Comparison of ENCODE assay signal across 9 cellular contexts in genomic region chr12:40622246-40622838, GRCh38.
A peak's percentile ranks its signal among the peaks of the same experiment; 100 is the strongest.
DNase-seq lines count a peak whose midpoint lies in the region; ATAC-seq, FAIRE-seq and TF ChIP-seq lines count a peak whose summit lies in the region.
"Had no signal": no experiment of that assay in that cellular context is flagged by ENCODE, and none has a peak within 500 bp of the region (broad histone marks: within the 10 kb centered on the region; RNA-seq: fewer than 3 reads in every experiment).

No MANE protein-coding gene starts in this region.

- FAIRE-seq in K562 (lab: Jason Lieb, UNC): no peak

- H3K27me3 ChIP-seq in K562 (ENCODE audit: control insufficient read depth in 2 of 2, insufficient read depth in 2 of 2, low read length in 2 of 2): no peaks in the 10 kb centered on the region

- H3K9me3 Mint-ChIP-seq in activated CD8-positive, alpha-beta memory T cell treated with anti-CD3 and anti-CD28 coated beads, Interleukin-2, amount 10 ng/mL, durations not matched to agents 7 days and 5 days (ENCODE audit: low read depth): no peaks in the 10 kb centered on the region
- H3K9me3 Mint-ChIP-seq in stimulated activated effector memory CD8-positive, alpha-beta T cell treated with anti-CD3 and anti-CD28 coated beads, Interleukin-12 subunit alpha, Interleukin-12 subunit beta, amount 100 ng/mL, for 72 hours: peaks cover 5% of the 10 kb centered on the region
- H3K9me3 Mint-ChIP-seq: stimulated activated naive CD8-positive, alpha-beta T cell treated with anti-CD3 and anti-CD28 coated beads, Interleukin-15, Interleukin-2, amounts not matched to agents 100 ng/mL and 50 ng/mL, for 24 hours had no signal

- H3K4me3 Mint-ChIP-seq in activated CD8-positive, alpha-beta memory T cell treated with anti-CD3 and anti-CD28 coated beads, Interleukin-2, amount 10 ng/mL, durations not matched to agents 7 days and 5 days: no peak overlapping the region
- no peak overlapping the region for H3K4me3 Mint-ChIP-seq in stimulated activated effector memory CD8-positive, alpha-beta T cell treated with anti-CD3 and anti-CD28 coated beads, Interleukin-12 subunit alpha, Interleukin-12 subunit beta, amount 100 ng/mL, for 72 hours
- H3K4me3 Mint-ChIP-seq: stimulated activated naive CD8-positive, alpha-beta T cell treated with anti-CD3 and anti-CD28 coated beads, Interleukin-15, Interleukin-2, amounts not matched to agents 100 ng/mL and 50 ng/mL, for 24 hours had no signal

- BruUV-seq in K562 (replicated peaks; lab: Mats Ljungman, UMichigan): no TSS peak

- peak in 2 of 3 experiments; percentile 43 to 46; a peak in 3 of 6 replicates for TF ChIP-seq CTCF in K562 (IDR thresholded peaks at IDR 0.05 in 2 of 3, conservative IDR thresholded peaks at IDR 0.05 in 1 of 3; ENCODE audit: insufficient read depth in 2 of 3, low read depth in 1 of 3, low read length in 3 of 3)

- WGBS in K562 (ENCODE audit: insufficient coverage, low coverage, missing lambda C conversion rate): 0% methylated on average over 3 of the region's 3 CpGs

- no peak overlapping the region for H3K4me3 ChIP-seq in K562

- no peaks in the 10 kb centered on the region for H3K9me3 ChIP-seq in K562 (replicated peaks; ENCODE audit: control insufficient read depth, insufficient read depth, low read depth, low read length)

- TF ChIP-seq POLR2A in K562 (conservative IDR thresholded peaks at IDR 0.05): no peak

- no peaks in the 10 kb centered on the region for H4K20me1 ChIP-seq in K562 (replicated peaks; ENCODE audit: control insufficient read depth, insufficient read depth, low read length)

- H2AFZ ChIP-seq in K562 (ENCODE audit: low read depth, low read length): no peak overlapping the region

- H3K79me2 ChIP-seq in K562 (ENCODE audit: control insufficient read depth, insufficient read depth, low read length): no peaks in the 10 kb centered on the region

- no peak overlapping the region for H3K27ac ChIP-seq in K562 (ENCODE audit: extremely low read depth, low read depth, low read length)

- CTCF ChIA-PET in activated CD8-positive, alpha-beta memory T cell treated with anti-CD3 and anti-CD28 coated beads, Interleukin-2, amount 10 ng/mL, durations not matched to agents 7 days and 5 days (lab: Charles Lee): interaction anchor here (0.8 kb wide), 1 partner anchor 10 kb away, joined by 3 read pairs; no protein-coding TSS in a partner anchor
- CTCF ChIA-PET in K562 (lab: Yijun Ruan, JAX; ENCODE audit: low intra/inter-chr PET ratio): no interaction called here

- no peak for TF ChIP-seq EP300 in K562 (IDR thresholded peaks at IDR 0.05; ENCODE audit: low read length)

- H3K36me3 Mint-ChIP-seq in activated CD8-positive, alpha-beta memory T cell treated with anti-CD3 and anti-CD28 coated beads, Interleukin-2, amount 10 ng/mL, durations not matched to agents 7 days and 5 days: no peaks in the 10 kb centered on the region
- no peaks in the 10 kb centered on the region for H3K36me3 Mint-ChIP-seq in stimulated activated effector memory CD8-positive, alpha-beta T cell treated with anti-CD3 and anti-CD28 coated beads, Interleukin-12 subunit alpha, Interleukin-12 subunit beta, amount 100 ng/mL, for 72 hours

- in situ Hi-C loops in K562 (cut with MboI): no loop called here

- no peak overlapping the region for H3K27ac Mint-ChIP-seq in activated CD8-positive, alpha-beta memory T cell treated with anti-CD3 and anti-CD28 coated beads, Interleukin-2, amount 10 ng/mL, durations not matched to agents 7 days and 5 days
- H3K27ac Mint-ChIP-seq in stimulated activated effector memory CD8-positive, alpha-beta T cell treated with anti-CD3 and anti-CD28 coated beads, Interleukin-12 subunit alpha, Interleukin-12 subunit beta, amount 100 ng/mL, for 72 hours: no peak overlapping the region
- H3K27ac Mint-ChIP-seq: stimulated activated naive CD8-positive, alpha-beta T cell treated with anti-CD3 and anti-CD28 coated beads, Interleukin-15, Interleukin-2, amounts not matched to agents 100 ng/mL and 50 ng/mL, for 24 hours had no signal

- no peaks in the 10 kb centered on the region for H3K4me1 ChIP-seq in K562 (replicated peaks in 1 of 2; ENCODE audit: control insufficient read depth in 2 of 2, insufficient read depth in 2 of 2, low read length in 2 of 2)

- no peaks in the 10 kb centered on the region for H3K9me1 ChIP-seq in K562 (ENCODE audit: control insufficient read depth, insufficient read depth, low read length)

- peak; percentile 24 to 56; a peak in 2 of 4 replicates for TF ChIP-seq RAD21 in K562 (CRISPR knock-in tag; conservative IDR thresholded peaks at IDR 0.05 in 1 of 2, IDR thresholded peaks at IDR 0.05 in 1 of 2)

- no peak overlapping the region for H3K4me2 ChIP-seq in K562 (ENCODE audit: insufficient read depth, low read length)

- POLR2A ChIA-PET in K562 (lab: Yijun Ruan, JAX): no interaction called here

- H3K4me1 Mint-ChIP-seq in activated CD8-positive, alpha-beta memory T cell treated with anti-CD3 and anti-CD28 coated beads, Interleukin-2, amount 10 ng/mL, durations not matched to agents 7 days and 5 days: no peaks in the 10 kb centered on the region
- H3K4me1 Mint-ChIP-seq in stimulated activated effector memory CD8-positive, alpha-beta T cell treated with anti-CD3 and anti-CD28 coated beads, Interleukin-12 subunit alpha, Interleukin-12 subunit beta, amount 100 ng/mL, for 72 hours: no peaks in the 10 kb centered on the region

- no peaks in the 10 kb centered on the region for H3K27me3 Mint-ChIP-seq in activated CD8-positive, alpha-beta memory T cell treated with anti-CD3 and anti-CD28 coated beads, Interleukin-2, amount 10 ng/mL, durations not matched to agents 7 days and 5 days
- H3K27me3 Mint-ChIP-seq: stimulated activated naive CD8-positive, alpha-beta T cell treated with anti-CD3 and anti-CD28 coated beads, Interleukin-15, Interleukin-2, amounts not matched to agents 100 ng/mL and 50 ng/mL, for 24 hours had no signal

- intact Hi-C loops in K562 (cut with micrococcal nuclease): loop anchor here (2.0 kb wide), 1 partner anchor 298 kb away; no protein-coding TSS in a partner anchor

- peak; percentile 43 for DNase-seq in activated CD8-positive, alpha-beta memory T cell treated with anti-CD3 and anti-CD28 coated beads, Interleukin-2, amount 10 ng/mL, durations not matched to agents 7 days and 5 days
- no peak for DNase-seq in activated CD8-positive, alpha-beta memory T cell treated with anti-CD3 and anti-CD28 coated beads, Interleukin-2, amount 50 U/mL, for 4 hours
- DNase-seq in NCI-H446 (lab: John Stamatoyannopoulos, UW) (peak; percentile 45 to 79), K562 (ENCODE audit: extremely low read depth in 1 of 4, low spot score in 3 of 4) (peak; percentile 11 to 54 (median 12)), inferior parietal cortex (ENCODE audit: extremely low spot score) (peak; percentile 87)
- DNase-seq in stimulated activated CD4-positive, alpha-beta T cell treated with anti-CD3 and anti-CD28 coated beads, Interleukin-1b, Interleukin-23, amount 100 ng/mL, for 48 hours: peak; percentile 6
- DNase-seq in stimulated activated effector memory CD8-positive, alpha-beta T cell treated with anti-CD3 and anti-CD28 coated beads, Interleukin-12 subunit alpha, Interleukin-12 subunit beta, amount 100 ng/mL, for 72 hours (ENCODE audit: low spot score in 2 of 2): no peak

- no peak overlapping the region for H3K9ac ChIP-seq in K562 (ENCODE audit: insufficient read depth in 1 of 2, low read depth in 2 of 2, low read length in 2 of 2)

- ATAC-seq in activated CD8-positive, alpha-beta memory T cell treated with anti-CD3 and anti-CD28 coated beads, Interleukin-2, amount 10 ng/mL, durations not matched to agents 7 days and 5 days: no peak
- ATAC-seq in HG02938 (IDR thresholded peaks at IDR 0.05; ENCODE audit: unreplicated experiment): peak; percentile 64
- ATAC-seq in K562: no peak; the same call in 2 of the 3 replicates
- ATAC-seq in stimulated activated effector memory CD8-positive, alpha-beta T cell treated with anti-CD3 and anti-CD28 coated beads, Interleukin-12 subunit alpha, Interleukin-12 subunit beta, amount 100 ng/mL, for 72 hours: no peak

- no peaks in the 10 kb centered on the region for H3K36me3 ChIP-seq in K562 (ENCODE audit: control insufficient read depth, insufficient read depth, low read length)

TF ChIP-seq in K562, 482 proteins besides CTCF, POLR2A, EP300 and RAD21:
- TF ChIP-seq SMC3 (conservative IDR thresholded peaks at IDR 0.05; ENCODE audit: insufficient read depth, low read depth, low read length): 0 out of 2 replicates have a peak, but pooled peaks have one; percentile 15
- TF ChIP-seq GATAD2A (IDR thresholded peaks at IDR 0.05): no peak

Comparison
In these comparisons a context has a peak if more than half of its experiments do, and no peak if none do; other contexts are left out.
1. DNase-seq: peak in activated CD8-positive, alpha-beta memory T cell treated with anti-CD3 and anti-CD28 coated beads, Interleukin-2, amount 10 ng/mL, durations not matched to agents 7 days and 5 days (single experiment), NCI-H446 (2 of 2), K562 (4 of 4), inferior parietal cortex (single experiment) and stimulated activated CD4-positive, alpha-beta T cell treated with anti-CD3 and anti-CD28 coated beads, Interleukin-1b, Interleukin-23, amount 100 ng/mL, for 48 hours (single experiment); none in activated CD8-positive, alpha-beta memory T cell treated with anti-CD3 and anti-CD28 coated beads, Interleukin-2, amount 50 U/mL, for 4 hours (single experiment) and stimulated activated effector memory CD8-positive, alpha-beta T cell treated with anti-CD3 and anti-CD28 coated beads, Interleukin-12 subunit alpha, Interleukin-12 subunit beta, amount 100 ng/mL, for 72 hours (0 of 2).